In genomic region chr22:20207277-20208025, GRCh38 we compare ENCODE assay signal across 10 cellular contexts. TPM values are rescaled to one million over a fixed set of nuclear protein-coding genes. Genes with fewer than 3 reads are reported as not detected.
DNase-seq lines count a peak whose midpoint lies in the region; ATAC-seq and TF ChIP-seq lines count a peak whose summit lies in the region.
"Had no signal": no experiment of that assay in that cellular context is flagged by ENCODE, and none has a peak within 500 bp of the region (broad histone marks: within the 10 kb centered on the region; RNA-seq: fewer than 3 reads in every experiment).

No MANE protein-coding gene starts in this region.

- no peaks in the 10 kb centered on the region for H3K9me2 ChIP-seq in SU-DHL-6 (replicated peaks; ENCODE audit: insufficient read depth, low read length)

- H3K4me1 ChIP-seq in esophagus muscularis mucosa (peaks cover 56 to 73% (median 65%) of the 10 kb centered on the region in 4 donors), spleen (peaks cover 35 to 96% (median 69%) of the 10 kb centered on the region in 6 donors)

- H3K27me3 Mint-ChIP-seq in T-helper 2 cell treated with Interferon-gamma antibody and Interleukin-4, amounts not matched to agents 5 μg/mL and 100 μg/mL, for 36 hours (ENCODE audit: low read depth) = no peaks in the 10 kb centered on the region

- 60% methylated on average over 1 of the region's 11 CpGs for WGBS in esophagus muscularis mucosa
- WGBS in spleen, 5 donors = 59 to 85% (median 74%) methylated on average over 6 to 11 of the region's 11 CpGs

- H4K20me1 ChIP-seq in SU-DHL-6 (ENCODE audit: low read depth, low read length) = no peaks in the 10 kb centered on the region

- no peaks in the 10 kb centered on the region for H3K9me3 Mint-ChIP-seq in T-helper 2 cell treated with Interferon-gamma antibody and Interleukin-4, amounts not matched to agents 5 μg/mL and 100 μg/mL, for 36 hours

- H3K79me2 ChIP-seq in SU-DHL-6 (ENCODE audit: insufficient read depth, low read length) = no peaks in the 10 kb centered on the region

- H3K4me2 ChIP-seq in SU-DHL-6 (ENCODE audit: low read depth, low read length, poor library complexity, severe bottlenecking) = peak overlapping the region; percentile 64

- H3K36me3 Mint-ChIP-seq in T-helper 2 cell treated with Interferon-gamma antibody and Interleukin-4, amounts not matched to agents 5 μg/mL and 100 μg/mL, for 36 hours (ENCODE audit: low read depth) = no peaks in the 10 kb centered on the region

- no peak for TF ChIP-seq EP300 in esophagus muscularis mucosa (IDR thresholded peaks at IDR 0.05)

- H3K4me3 ChIP-seq in SU-DHL-6 (ENCODE audit: insufficient read depth, low read length, poor library complexity, severe bottlenecking) (no peak overlapping the region), esophagus muscularis mucosa (peak overlapping the region; percentile 52 to 62 (median 55)), spleen (peak overlapping the region; percentile 35 to 81 (median 64))

- H3K27ac Mint-ChIP-seq in T-helper 2 cell treated with Interferon-gamma antibody and Interleukin-4, amounts not matched to agents 5 μg/mL and 100 μg/mL, for 36 hours = peak overlapping the region; percentile 93

- TF ChIP-seq POLR2A in esophagus muscularis mucosa (IDR thresholded peaks at IDR 0.05; ENCODE audit: low read depth) (no peak), spleen (IDR thresholded peaks at IDR 0.05) (no peak)

- DNase-seq in T-helper 2 cell treated with Interferon-gamma antibody and Interleukin-4, amounts not matched to agents 5 μg/mL and 100 μg/mL, for 36 hours (ENCODE audit: low spot score) = no peak
- no peak for DNase-seq in T-helper 2 cell
- DNase-seq in esophagus muscularis mucosa (ENCODE audit: extremely low spot score) = no peak
- no peak for DNase-seq in spleen
- DNase-seq in DMS 273 (lab: John Stamatoyannopoulos, UW; ENCODE audit: unreplicated experiment) = no peak
- DNase-seq: NCI-H1694 had no signal

- H3K4me3 Mint-ChIP-seq in T-helper 2 cell treated with Interferon-gamma antibody and Interleukin-4, amounts not matched to agents 5 μg/mL and 100 μg/mL, for 36 hours = peak overlapping the region; percentile 93

- TF ChIP-seq CTCF in SU-DHL-6 (IDR thresholded peaks at IDR 0.05; ENCODE audit: insufficient read depth, low read length, poor library complexity, severe bottlenecking) = no peak
- TF ChIP-seq CTCF in esophagus muscularis mucosa (IDR thresholded peaks at IDR 0.05) = no peak
- TF ChIP-seq CTCF in spleen (IDR thresholded peaks at IDR 0.05 in 8 of 11, conservative IDR thresholded peaks at IDR 0.05 in 3 of 11) = no peak

- no peak overlapping the region for H2AFZ ChIP-seq in SU-DHL-6 (ENCODE audit: low read depth, low read length, severe bottlenecking)

- H3K4me1 Mint-ChIP-seq in T-helper 2 cell treated with Interferon-gamma antibody and Interleukin-4, amounts not matched to agents 5 μg/mL and 100 μg/mL, for 36 hours (ENCODE audit: low read depth) = peaks cover 12% of the 10 kb centered on the region

- intact Hi-C loops in esophagus muscularis mucosa (cut with DNase I) (loop anchor here (5.0 kb wide), 1 partner anchor 45 kb away; no protein-coding TSS in a partner anchor), spleen (cut with DNase I; ENCODE audit: low total_unique reads) (no loop called here)

- H3K27ac ChIP-seq in SU-DHL-6 (ENCODE audit: low read depth, low read length) (no peak overlapping the region), esophagus muscularis mucosa (replicated peaks in 1 of 4) (peak overlapping the region in 1 of 4 donors; percentile 75), spleen (peak overlapping the region in 7 of 8 donors; percentile 85 to 90 (median 88))

- H3K27me3 ChIP-seq in SU-DHL-6 (ENCODE audit: low read length) (no peaks in the 10 kb centered on the region), esophagus muscularis mucosa (peaks cover 0 to under 1% (median 0%) of the 10 kb centered on the region in 4 donors), spleen (replicated peaks in 1 of 7) (no peaks in the 10 kb centered on the region)

- H3K9ac ChIP-seq in SU-DHL-6 (ENCODE audit: low read length) = no peak overlapping the region

- H3F3A ChIP-seq in SU-DHL-6 (ENCODE audit: insufficient read depth) = no peaks in the 10 kb centered on the region

- H3K36me3 ChIP-seq in SU-DHL-6 (ENCODE audit: low read length) (no peaks in the 10 kb centered on the region), esophagus muscularis mucosa (no peaks in the 10 kb centered on the region), spleen (no peaks in the 10 kb centered on the region)

- H3K9me3 ChIP-seq in SU-DHL-6 (ENCODE audit: insufficient read depth, low read length) = no peaks in the 10 kb centered on the region
- H3K9me3 ChIP-seq in esophagus muscularis mucosa = no peaks in the 10 kb centered on the region
- no peaks in the 10 kb centered on the region for H3K9me3 ChIP-seq in spleen

- ATAC-seq in GM18873 (IDR thresholded peaks at IDR 0.05; ENCODE audit: low FRiP score, unreplicated experiment) (no peak), GM21423 (IDR thresholded peaks at IDR 0.05; ENCODE audit: unreplicated experiment) (no peak)

RNA-seq across cellular contexts. Expression of gene CCDC188, which starts 56.6 kb away (rescaled TPM):
- 1 to 10 TPM in 1 of 4 donors, under 1 TPM in 3; 0.17 to 1.4 (median 0.64) TPM for total RNA-seq in esophagus muscularis mucosa
- 1 to 10 TPM in 4 of 7 donors, under 1 TPM in 2, not detected in 1; 0.69 to 7.6 (median 1.8) TPM for total RNA-seq in spleen
- 1 to 10 TPM in 2 of 3 donors, under 1 TPM in 1; 0.29 to 6.1 (median 1.7) TPM for polyA plus RNA-seq in spleen
- total RNA-seq: A172 had no signal
